ENCODE assay signal across 8 cellular contexts in the genomic region with DNA sequence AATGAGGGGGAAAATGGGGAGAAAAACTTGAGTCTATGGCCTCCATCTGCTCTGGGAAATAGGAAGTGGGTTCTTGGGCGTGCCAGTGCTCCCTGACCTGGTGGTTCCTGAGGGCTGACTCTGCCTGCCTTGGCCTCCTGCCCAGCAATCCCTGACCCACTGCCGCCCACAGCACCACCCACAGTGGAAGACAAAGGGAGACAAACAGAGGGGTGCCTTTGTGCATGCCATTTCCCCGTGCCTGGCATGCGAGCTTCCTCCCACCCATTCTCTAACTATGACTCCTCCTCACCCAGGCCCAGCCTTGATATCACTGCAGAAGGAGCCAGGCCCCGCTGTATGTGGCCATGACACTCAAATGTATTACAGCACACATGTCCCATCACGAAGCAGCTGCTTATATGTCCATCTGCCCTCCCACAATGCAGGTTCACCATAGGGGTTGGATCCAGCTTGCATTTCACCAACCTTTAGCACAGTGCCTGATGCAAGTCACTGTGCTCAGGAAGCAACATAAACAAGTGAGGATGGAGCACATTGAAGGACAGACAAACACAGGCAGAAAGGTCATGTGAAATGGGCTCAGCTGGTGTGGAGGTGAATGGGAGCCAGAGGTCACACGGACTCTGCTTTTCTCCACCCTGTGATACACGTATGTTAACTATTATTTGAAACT.
DNase-seq lines count a peak whose midpoint lies in the region; ATAC-seq and TF ChIP-seq lines count a peak whose summit lies in the region.

No MANE protein-coding gene starts in this region.

- TF ChIP-seq CTCF in body of pancreas (IDR thresholded peaks at IDR 0.05): no peak

- DNase-seq in AG08396 (ENCODE audit: low spot score): peak; percentile 26
- DNase-seq in LoVo (ENCODE audit: low spot score): peak; percentile 90
- peak in 1 of 4 donors; percentile 25 for DNase-seq in body of pancreas
- DNase-seq in kidney glomerular epithelial cell (lab: John Stamatoyannopoulos, UW): peak; percentile 76
- no peak for DNase-seq in NCI-H510A (lab: John Stamatoyannopoulos, UW)
- no peak for DNase-seq in HuH-7 (ENCODE audit: low spot score)

- WGBS in body of pancreas, 2 donors: 73 to 76% methylated on average over 8 of the region's 8 CpGs

- H3K4me1 ChIP-seq in body of pancreas: no peaks in the 10 kb centered on the region

- no peaks in the 10 kb centered on the region for H3K36me3 ChIP-seq in body of pancreas (replicated peaks in 1 of 2; ENCODE audit: insufficient read depth in 1 of 2, low read depth in 2 of 2)

- no peak overlapping the region for H3K4me3 ChIP-seq in body of pancreas

- no peaks in the 10 kb centered on the region for H3K9me3 ChIP-seq in body of pancreas

- no peak for TF ChIP-seq POLR2A in body of pancreas (IDR thresholded peaks at IDR 0.05)

- H3K27ac ChIP-seq in body of pancreas: no peak overlapping the region

- H3K27me3 ChIP-seq in body of pancreas: no peaks in the 10 kb centered on the region

- intact Hi-C loops in body of pancreas (cut with DNase I): no loop called here

- ATAC-seq in body of pancreas (peak; percentile 21), GM19455 (IDR thresholded peaks at IDR 0.05; ENCODE audit: unreplicated experiment) (no peak), HG03378 (IDR thresholded peaks at IDR 0.05; ENCODE audit: unreplicated experiment) (no peak)

Comparison
In these comparisons a context has a peak if more than half of its experiments do, and no peak if none do; other contexts are left out.
1. DNase-seq: peak in AG08396 (single experiment), LoVo (single experiment) and kidney glomerular epithelial cell (single experiment); none in NCI-H510A (single experiment) and HuH-7 (single experiment).